Comparison of ENCODE assay signal across 8 cellular contexts in genomic region chr12:79935021-79935623, GRCh38. TPM values are rescaled to one million over a fixed set of nuclear protein-coding genes. Genes with fewer than 3 reads are reported as not detected.
DNase-seq lines count a peak whose midpoint lies in the region; ATAC-seq and TF ChIP-seq lines count a peak whose summit lies in the region.

PPP1R12A (minus strand) TSS chr12:79935097; CDS start chr12:79934931, 166 bp downstream.

- peak; percentile 99 for DNase-seq in COLO668 (lab: John Stamatoyannopoulos, UW; ENCODE audit: unreplicated experiment)
- DNase-seq in GM20000 (ENCODE audit: low spot score), result peak; percentile 89
- DNase-seq in HT-29 (ENCODE audit: low spot score), result peak; percentile 98
- peak; percentile 95 to 97 for DNase-seq in NOMO-1 (lab: John Stamatoyannopoulos, UW; ENCODE audit: unreplicated experiment in 2 of 2)
- peak; percentile 86 to 89 for DNase-seq in activated CD8-positive, alpha-beta memory T cell treated with anti-CD3 and anti-CD28 coated beads for 4 hours (ENCODE audit: low read depth in 2 of 2)
- DNase-seq in effector memory CD8-positive, alpha-beta T cell, result peak; percentile 91 to 92 (median 92)
- DNase-seq in memory B cell (ENCODE audit: low spot score in 2 of 2), result peak; percentile 92 to 94
- DNase-seq in stimulated activated CD8-positive, alpha-beta memory T cell treated with anti-CD3 and anti-CD28 coated beads, Interleukin-12 subunit alpha, Interleukin-12 subunit beta, amount 100 ng/mL, for 24 hours (ENCODE audit: extremely low read depth), result peak; percentile 93

- no peak for TF ChIP-seq CTCF in GM20000 (IDR thresholded peaks at IDR 0.05; ENCODE audit: extremely low read depth, missing control alignments)

- peak within 1 kb of the TSS; percentile 99 for H3K27ac Mint-ChIP-seq in effector memory CD8-positive, alpha-beta T cell
- H3K27ac Mint-ChIP-seq in memory B cell, result peak within 1 kb of the TSS; percentile 99

- peak; percentile 81 for ATAC-seq in effector memory CD8-positive, alpha-beta T cell (replicated peaks)
- peak; percentile 84 for ATAC-seq in memory B cell (ENCODE audit: low read depth)

- no peaks in the 10 kb centered on the region for H3K27me3 Mint-ChIP-seq in effector memory CD8-positive, alpha-beta T cell
- no peaks in the 10 kb centered on the region for H3K27me3 Mint-ChIP-seq in memory B cell

- H3K4me1 Mint-ChIP-seq in effector memory CD8-positive, alpha-beta T cell (ENCODE audit: low read depth in 2 of 2), result peaks cover 27 to 36% of the 10 kb centered on the region in 2 donors
- peaks cover 36% of the 10 kb centered on the region for H3K4me1 Mint-ChIP-seq in memory B cell

- peak within 1 kb of the TSS; percentile 94 to 98 for H3K4me3 Mint-ChIP-seq in effector memory CD8-positive, alpha-beta T cell
- peak within 1 kb of the TSS; percentile 99 for H3K4me3 Mint-ChIP-seq in memory B cell

- no peaks in the 10 kb centered on the region for H3K9me3 Mint-ChIP-seq in effector memory CD8-positive, alpha-beta T cell
- no peaks in the 10 kb centered on the region for H3K9me3 Mint-ChIP-seq in memory B cell

- peaks cover 21% of the 10 kb centered on the region for H3K36me3 Mint-ChIP-seq in effector memory CD8-positive, alpha-beta T cell (ENCODE audit: insufficient read depth)
- peaks cover 2% of the 10 kb centered on the region for H3K36me3 Mint-ChIP-seq in memory B cell

RNA-seq across cellular contexts. Expression of gene PPP1R12A, which starts in this region (rescaled TPM):
- 25.1 and 26.1 TPM in 2 replicates for total RNA-seq in HT-29 (2014; rRNA removed; shearing (Covaris generic))

Comparison
In these comparisons a context has a peak if more than half of its experiments do, and no peak if none do; other contexts are left out.
1. Peak in every context shown above with its lines: DNase-seq and ATAC-seq.